21 cellular contexts compared by ENCODE assay signal in the genomic region with DNA sequence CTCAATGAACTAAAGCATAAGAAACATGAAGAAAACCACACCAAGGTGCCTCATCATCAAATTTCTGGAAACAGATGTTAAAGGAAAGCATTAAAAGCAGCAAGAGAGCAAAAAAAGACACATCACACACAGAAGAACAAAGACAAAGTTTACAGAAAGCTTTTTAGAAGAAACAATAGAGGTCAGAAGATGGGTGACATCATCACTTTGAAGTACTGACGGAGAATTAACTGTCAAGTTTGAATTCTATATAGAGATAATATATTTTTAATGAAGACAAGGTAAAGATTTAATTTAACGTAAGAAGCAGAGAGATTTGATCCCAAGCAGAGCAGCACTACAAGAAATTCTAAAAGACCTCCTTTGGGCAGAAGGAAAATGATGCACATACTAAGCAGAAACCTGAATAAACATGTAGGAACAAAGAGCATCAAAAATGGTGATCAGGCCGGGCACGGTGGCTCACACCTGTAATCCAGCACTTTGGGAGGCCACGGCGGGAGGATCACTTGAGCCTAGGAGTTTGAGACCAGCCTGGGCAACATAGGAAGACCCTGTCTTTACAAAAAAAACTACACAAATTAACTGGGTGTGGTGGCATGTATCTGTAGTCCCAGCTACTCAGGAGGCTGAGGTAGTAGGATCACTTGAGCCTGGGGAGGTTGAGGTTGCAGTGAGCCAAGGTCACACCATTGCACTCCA.
"Had no signal": no experiment of that assay in that cellular context is flagged by ENCODE, and none has a peak within 500 bp of the region (broad histone marks: within the 10 kb centered on the region; RNA-seq: fewer than 3 reads in every experiment).

No MANE protein-coding gene starts in this region.

- H3K27ac ChIP-seq: coronary artery, heart right ventricle, left ventricle myocardium inferior, pancreas, suprapubic skin, thyroid gland, upper lobe of left lung had no signal

- H3K4me3 Mint-ChIP-seq: nephron; stimulated activated effector memory CD8-positive, alpha-beta T cell treated with anti-CD3 and anti-CD28 coated beads, Interleukin-12 subunit alpha, Interleukin-12 subunit beta, amount 100 ng/mL, for 72 hours had no signal

- DNase-seq: effector CD8-positive, alpha-beta T cell; foreskin melanocyte; heart right ventricle; left ventricle myocardium inferior; mesenchymal stem cell; naive B cell; occipital lobe; right cardiac atrium; stimulated activated CD4-positive, alpha-beta T cell treated with anti-CD3 and anti-CD28 coated beads, Interleukin-4, amount 100 ng/mL, for 1 hour; stimulated activated CD8-positive, alpha-beta memory T cell treated with anti-CD3 and anti-CD28 coated beads, Interleukin-4, amount 100 ng/mL, for 48 hours; stimulated activated naive CD8-positive, alpha-beta T cell treated with anti-CD3 and anti-CD28 coated beads, Interleukin-15, Interleukin-2, amounts not matched to agents 100 U/mL and 50 U/mL, for 24 hours; thyroid gland; upper lobe of left lung had no signal

- H3K4me1 Mint-ChIP-seq: naive B cell; nephron; stimulated activated effector memory CD8-positive, alpha-beta T cell treated with anti-CD3 and anti-CD28 coated beads, Interleukin-12 subunit alpha, Interleukin-12 subunit beta, amount 100 ng/mL, for 72 hours had no signal

- H3K36me3 ChIP-seq: heart right ventricle, left ventricle myocardium inferior, pancreas, suprapubic skin, thyroid gland, upper lobe of left lung had no signal

- H3K27ac Mint-ChIP-seq: naive B cell; nephron; progenitor cell of endocrine pancreas; stimulated activated effector memory CD8-positive, alpha-beta T cell treated with anti-CD3 and anti-CD28 coated beads, Interleukin-12 subunit alpha, Interleukin-12 subunit beta, amount 100 ng/mL, for 72 hours had no signal

- H3K27me3 ChIP-seq: pancreas, thyroid gland, upper lobe of left lung had no signal

- H3K9me3 Mint-ChIP-seq: stimulated activated effector memory CD8-positive, alpha-beta T cell treated with anti-CD3 and anti-CD28 coated beads, Interleukin-12 subunit alpha, Interleukin-12 subunit beta, amount 100 ng/mL, for 72 hours had no signal

- ATAC-seq: heart right ventricle; pancreas; right cardiac atrium; stimulated activated effector memory CD8-positive, alpha-beta T cell treated with anti-CD3 and anti-CD28 coated beads, Interleukin-12 subunit alpha, Interleukin-12 subunit beta, amount 100 ng/mL, for 72 hours; stimulated activated naive CD8-positive, alpha-beta T cell treated with anti-CD3 and anti-CD28 coated beads, Interleukin-15, Interleukin-2, amounts not matched to agents 100 U/mL and 50 U/mL, for 24 hours had no signal

- H3K4me3 ChIP-seq: coronary artery, heart right ventricle, left ventricle myocardium inferior, lung, pancreas, suprapubic skin, thyroid gland, upper lobe of left lung had no signal

- H3K9me3 ChIP-seq: pancreas, suprapubic skin, thyroid gland, upper lobe of left lung had no signal

- H3K4me1 ChIP-seq: heart right ventricle, left ventricle myocardium inferior, pancreas, suprapubic skin, thyroid gland, upper lobe of left lung had no signal

- FAIRE-seq: keratinocyte, pancreas had no signal

- H3K36me3 Mint-ChIP-seq: stimulated activated effector memory CD8-positive, alpha-beta T cell treated with anti-CD3 and anti-CD28 coated beads, Interleukin-12 subunit alpha, Interleukin-12 subunit beta, amount 100 ng/mL, for 72 hours had no signal
